8 cellular contexts compared by ENCODE assay signal in genomic region chr1:234721476-234722266, GRCh38.
A peak's percentile ranks its signal among the peaks of the same experiment; 100 is the strongest.
DNase-seq lines count a peak whose midpoint lies in the region; ATAC-seq, FAIRE-seq and TF ChIP-seq lines count a peak whose summit lies in the region.

No MANE protein-coding gene starts in this region.

- H3K4me1 Mint-ChIP-seq in astrocyte (ENCODE audit: low read depth, unreplicated experiment), result peaks cover 72% of the 10 kb centered on the region

- H3K36me3 ChIP-seq in astrocyte (ENCODE audit: insufficient read depth, low read length) (no peaks in the 10 kb centered on the region), smooth muscle cell (ENCODE audit: low read depth) (no peaks in the 10 kb centered on the region)

- WGBS in smooth muscle cell (ENCODE audit: low lambda C conversion rate), result 51% methylated on average over 12 of the region's 12 CpGs

- H3K4me3 Mint-ChIP-seq in astrocyte (ENCODE audit: unreplicated experiment), result peak overlapping the region; percentile 76

- no peak for FAIRE-seq in astrocyte (lab: Jason Lieb, UNC)

- no peak overlapping the region for H3K4me3 ChIP-seq in astrocyte (ENCODE audit: insufficient read depth, low read depth, low read length)
- H3K4me3 ChIP-seq in smooth muscle cell, result no peak overlapping the region

- H3K9me3 ChIP-seq in astrocyte (ENCODE audit: insufficient read depth, low read depth, low read length) (no peaks in the 10 kb centered on the region), smooth muscle cell (replicated peaks; ENCODE audit: low read depth) (no peaks in the 10 kb centered on the region)

- H3K9ac ChIP-seq in astrocyte (ENCODE audit: low read length), result peak overlapping the region; percentile 91
- H3K9ac ChIP-seq in smooth muscle cell (ENCODE audit: low read depth), result no peak overlapping the region

- H3K9me3 Mint-ChIP-seq in astrocyte (ENCODE audit: unreplicated experiment), result no peaks in the 10 kb centered on the region

- H4K20me1 ChIP-seq in astrocyte (ENCODE audit: insufficient read depth, low read length) (no peaks in the 10 kb centered on the region), smooth muscle cell (ENCODE audit: low read depth) (no peaks in the 10 kb centered on the region)

- no peak for ATAC-seq in GM19467 (IDR thresholded peaks at IDR 0.05; ENCODE audit: unreplicated experiment)

- H3K27ac ChIP-seq in astrocyte (ENCODE audit: low read depth, low read length) (peak overlapping the region; percentile 99), smooth muscle cell (ENCODE audit: low read depth) (peak overlapping the region; percentile 98)

- H2AFZ ChIP-seq in astrocyte (ENCODE audit: low read depth, low read length), result no peak overlapping the region
- H2AFZ ChIP-seq in smooth muscle cell (ENCODE audit: low read depth), result no peak overlapping the region

- H3K4me2 ChIP-seq in astrocyte (ENCODE audit: low read length) (peak overlapping the region; percentile 81), smooth muscle cell (peak overlapping the region; percentile 70)

- H3F3A ChIP-seq in smooth muscle cell (ENCODE audit: low read depth), result peaks cover 32% of the 10 kb centered on the region

- no peaks in the 10 kb centered on the region for H3K36me3 Mint-ChIP-seq in astrocyte (ENCODE audit: low read depth, unreplicated experiment)

- TF ChIP-seq CTCF in astrocyte (IDR thresholded peaks at IDR 0.05; ENCODE audit: insufficient read depth, low read depth, low read length), result no peak
- TF ChIP-seq CTCF in smooth muscle cell (IDR thresholded peaks at IDR 0.05; ENCODE audit: borderline replicate concordance, insufficient read depth, poor library complexity, severe bottlenecking), result no peak

- H3K79me2 ChIP-seq in astrocyte (ENCODE audit: insufficient read depth, low read length) (no peaks in the 10 kb centered on the region), smooth muscle cell (ENCODE audit: low read depth) (no peaks in the 10 kb centered on the region)

- H3K4me1 ChIP-seq in astrocyte (ENCODE audit: insufficient read depth, low read length) (peaks cover 61% of the 10 kb centered on the region), smooth muscle cell (ENCODE audit: low read depth) (peaks cover 39% of the 10 kb centered on the region)

- H3K27me3 Mint-ChIP-seq in astrocyte (ENCODE audit: low read depth, unreplicated experiment), result no peaks in the 10 kb centered on the region

- peak overlapping the region; percentile 98 for H3K27ac Mint-ChIP-seq in astrocyte (ENCODE audit: unreplicated experiment)

- H3K27me3 ChIP-seq in astrocyte (ENCODE audit: insufficient read depth, low read length) (no peaks in the 10 kb centered on the region), smooth muscle cell (ENCODE audit: low read depth) (no peaks in the 10 kb centered on the region)

- DNase-seq in HS-5 (ENCODE audit: low read depth) (peak; percentile 29), astrocyte (ENCODE audit: low read depth) (peak; percentile 98), iris pigment epithelial cell (ENCODE audit: low read depth) (peak; percentile 93), smooth muscle cell (lab: John Stamatoyannopoulos, UW; ENCODE audit: unreplicated experiment) (no peak), NCI-H146 (lab: John Stamatoyannopoulos, UW) (no peak), SKM-1 treated with dmso at 0.1 percent for 144 hours (lab: John Stamatoyannopoulos, UW; ENCODE audit: unreplicated experiment) (no peak)
- no peak for DNase-seq in stimulated activated CD4-positive, alpha-beta T cell treated with anti-CD3 and anti-CD28 coated beads, Interleukin-4, amount 100 ng/mL, for 1 hour

Comparison
In these comparisons a context has a peak if more than half of its experiments do, and no peak if none do; other contexts are left out.
1. DNase-seq: peak in HS-5 (single experiment), astrocyte (single experiment) and iris pigment epithelial cell (single experiment); none in smooth muscle cell (single experiment), stimulated activated CD4-positive, alpha-beta T cell treated with anti-CD3 and anti-CD28 coated beads, Interleukin-4, amount 100 ng/mL, for 1 hour (single experiment), NCI-H146 (single experiment) and SKM-1 treated with dmso at 0.1 percent for 144 hours (single experiment).